Comparison of ENCODE assay signal across 10 cellular contexts in genomic region chr18:75525-76160, GRCh38. TPM values are rescaled to one million over a fixed set of nuclear protein-coding genes. Genes with fewer than 3 reads are reported as not detected.
DNase-seq lines count a peak whose midpoint lies in the region; ATAC-seq, FAIRE-seq and TF ChIP-seq lines count a peak whose summit lies in the region.
"Not testable (repeated sequence)": the region's sequence is repeated elsewhere in the genome, so short reads cannot be mapped to it uniquely, and the experiment has no call there.
"Had no signal": no experiment of that assay in that cellular context is flagged by ENCODE, and none has a peak within 500 bp of the region (broad histone marks: within the 10 kb centered on the region; RNA-seq: fewer than 3 reads in every experiment).

No MANE protein-coding gene starts in this region.

- not testable (repeated sequence) for H3K4me2 ChIP-seq in PC-9; K562 (ENCODE audit: insufficient read depth, low read length)

- H3K9me3 ChIP-seq in BE2C; PC-9 (ENCODE audit: insufficient read depth, low read depth); K562 (replicated peaks; ENCODE audit: control insufficient read depth, insufficient read depth, low read depth, low read length); cardiac muscle cell (ENCODE audit: low read depth); upper lobe of right lung: not testable (repeated sequence)

- H3F3A ChIP-seq in PC-9 (ENCODE audit: insufficient read depth, low read depth), result not testable (repeated sequence)

- H3K9me2 ChIP-seq in PC-9 (ENCODE audit: insufficient read depth), result not testable (repeated sequence)

- H3K4me1 ChIP-seq in BE2C; PC-9 (replicated peaks; ENCODE audit: insufficient read depth); cardiac muscle cell (ENCODE audit: low read depth); upper lobe of right lung: not testable (repeated sequence)
- peaks cover 0 to 19% of the 10 kb centered on the region in 2 experiments; a peak in 2 of 5 replicates for H3K4me1 ChIP-seq in K562 (replicated peaks in 1 of 2; ENCODE audit: control insufficient read depth in 2 of 2, insufficient read depth in 2 of 2, low read length in 2 of 2)

- not testable (repeated sequence) for H2AFZ ChIP-seq in PC-9; K562 (ENCODE audit: low read depth, low read length)

- 26% methylated on average over 30 of the region's 57 CpGs for WGBS in K562 (ENCODE audit: insufficient coverage, low coverage, missing lambda C conversion rate)

- not testable (repeated sequence) for H3K79me2 ChIP-seq in PC-9 (ENCODE audit: low read depth); K562 (ENCODE audit: control insufficient read depth, insufficient read depth, low read length)

- TF ChIP-seq CTCF in 22Rv1 (IDR thresholded peaks at IDR 0.05) (peak; percentile 66), BE2C (IDR thresholded peaks at IDR 0.05; ENCODE audit: low read depth, low read length) (peak; percentile 30), PC-9 (conservative IDR thresholded peaks at IDR 0.05) (peak; percentile 36; the same call in 1 of the 2 replicates), K562 (IDR thresholded peaks at IDR 0.05 in 2 of 3, conservative IDR thresholded peaks at IDR 0.05 in 1 of 3; ENCODE audit: insufficient read depth in 2 of 3, low read depth in 1 of 3, low read length in 3 of 3) (peak in 2 of 3 experiments; percentile 48 to 72; a peak in 5 of 6 replicates), cardiac muscle cell (IDR thresholded peaks at IDR 0.05; ENCODE audit: low read depth, low read length) (peak; percentile 3)
- not testable (repeated sequence) for TF ChIP-seq CTCF in upper lobe of right lung (IDR thresholded peaks at IDR 0.05)

- BruUV-seq in PC-9 (replicated peaks; lab: Mats Ljungman, UMichigan); K562 (replicated peaks; lab: Mats Ljungman, UMichigan): not testable (repeated sequence)

- H3K27me3 ChIP-seq in BE2C; H7 (ENCODE audit: control insufficient read depth, insufficient read depth, low read length); PC-9 (ENCODE audit: insufficient read depth, low read depth); K562 (ENCODE audit: control insufficient read depth in 2 of 2, insufficient read depth in 2 of 2, low read length in 2 of 2); cardiac muscle cell; upper lobe of right lung: not testable (repeated sequence)

- intact Hi-C loops in PC-9 (cut with micrococcal nuclease; ENCODE audit: unreplicated experiment); K562 (cut with micrococcal nuclease); upper lobe of right lung (cut with DNase I): not testable (repeated sequence)

- not testable (repeated sequence) for H3K36me3 ChIP-seq in BE2C; H7 (replicated peaks; ENCODE audit: control insufficient read depth, insufficient read depth, low read length); PC-9 (ENCODE audit: low read depth); K562 (ENCODE audit: control insufficient read depth, insufficient read depth, low read length); cardiac muscle cell; upper lobe of right lung

- not testable (repeated sequence) for H3K27ac ChIP-seq in 22Rv1; PC-9; K562 (ENCODE audit: extremely low read depth, low read depth, low read length); cardiac muscle cell; upper lobe of right lung

- TF ChIP-seq POLR2A in K562 (conservative IDR thresholded peaks at IDR 0.05), result not testable (repeated sequence)

- peak; percentile 42 for DNase-seq in BE2C
- not testable (repeated sequence) for DNase-seq in H7; PC-9; cardiac muscle cell (ENCODE audit: low read depth in 1 of 2, low spot score in 1 of 2); skeletal muscle cell (ENCODE audit: low read depth); upper lobe of right lung
- peak in 1 of 4 experiments; percentile 58 for DNase-seq in K562 (ENCODE audit: extremely low read depth in 1 of 4, low spot score in 3 of 4)

- H4K20me1 ChIP-seq in PC-9 (ENCODE audit: insufficient read depth); K562 (replicated peaks; ENCODE audit: control insufficient read depth, insufficient read depth, low read length): not testable (repeated sequence)

- H3K4me3 ChIP-seq in BE2C (ENCODE audit: low read depth, low read length); PC-9; K562; cardiac muscle cell; upper lobe of right lung: not testable (repeated sequence)
- H3K4me3 ChIP-seq in H7 (ENCODE audit: insufficient read depth, low read depth, low read length) (peak overlapping the region; percentile 24), skeletal muscle cell (ENCODE audit: low read depth, low read length) (peak overlapping the region; percentile 28)

- in situ Hi-C loops in K562 (cut with MboI), result not testable (repeated sequence)

- peak; percentile 24 to 43; a peak in 3 of 4 replicates for TF ChIP-seq RAD21 in K562 (CRISPR knock-in tag; conservative IDR thresholded peaks at IDR 0.05 in 1 of 2, IDR thresholded peaks at IDR 0.05 in 1 of 2)

- H3K9ac ChIP-seq in K562 (ENCODE audit: insufficient read depth in 1 of 2, low read depth in 2 of 2, low read length in 2 of 2), result not testable (repeated sequence)

- CTCF ChIA-PET in PC-9 (lab: Charles Lee), result interaction anchor here (0.6 kb wide), 1 partner anchor 712 kb away, joined by 4 read pairs; no protein-coding TSS in a partner anchor
- CTCF ChIA-PET in K562 (lab: Yijun Ruan, JAX; ENCODE audit: low intra/inter-chr PET ratio), result not testable (repeated sequence)

- not testable (repeated sequence) for H3K9me1 ChIP-seq in K562 (ENCODE audit: control insufficient read depth, insufficient read depth, low read length)

- ATAC-seq in K562 (peak; percentile 73), upper lobe of right lung (peak; percentile 30)

- FAIRE-seq in K562 (lab: Jason Lieb, UNC), result not testable (repeated sequence)

- not testable (repeated sequence) for TF ChIP-seq EP300 in K562 (IDR thresholded peaks at IDR 0.05; ENCODE audit: low read length)

- POLR2A ChIA-PET in PC-9 (lab: Charles Lee; ENCODE audit: unreplicated experiment); K562 (lab: Yijun Ruan, JAX): not testable (repeated sequence)

TF ChIP-seq in K562, 482 proteins besides CTCF, POLR2A, EP300 and RAD21 (continues in another document):
- TF ChIP-seq L3MBTL2 (IDR thresholded peaks at IDR 0.05) (peak; percentile 64), CXXC5 (CRISPR knock-in tag; IDR thresholded peaks at IDR 0.05) (0 out of 2 replicates have a peak, but pooled peaks have one; percentile 18)

RNA-seq across cellular contexts. Expression of gene TUBB8B, which starts 26.2 kb away (rescaled TPM):
- polyA plus RNA-seq in BE2C (2012; ENCODE audit: insufficient read depth, insufficient read length, low read depth), result 1.1 TPM
- total RNA-seq in H7 (2014; rRNA removed; shearing (Covaris generic)), result 0.11 and 0.17 TPM in 2 replicates
- total RNA-seq in PC-9 (2021) (not detected in 2 replicates), K562 (2014; rRNA removed) (not detected in 2 replicates), K562 (2014; rRNA removed; fragmentation: Illumina TruSeq; extraction: Trizol) (not detected in 2 replicates), K562 (2015; rRNA removed; fragmentation: Illumina TruSeq; extraction: Trizol) (not detected in 2 replicates), K562 (2021) (not detected in 2 replicates), cardiac muscle cell (not detected in 2 replicates), upper lobe of right lung (0.38 TPM)
- 0.49 TPM in 1 of 2 replicates, not detected in the other for total RNA-seq in K562 (2011; cell fraction: chromatin; rRNA removed; ENCODE audit: low replicate concordance)
- total RNA-seq in K562 (2011; cell fraction: nucleolus; rRNA removed), result not detected in 2 replicates
- not detected in 2 replicates for total RNA-seq in K562 (2011; cell fraction: nucleoplasm; rRNA removed)
- polyA plus RNA-seq in K562 (2011; rRNA removed) (0.08 TPM in 1 of 2 replicates, not detected in the other), K562 (2014; fragmentation: Illumina TruSeq; extraction: Trizol) (0.11 TPM in 1 of 2 replicates, not detected in the other), K562 (2014; fragmentation: Nextera tagmentation; extraction: Ambion mirVana) (not detected), K562 (2014; rRNA removed) (not detected in 2 replicates), cardiac muscle cell (not detected in 2 replicates)
- 0.09 TPM in 1 of 2 replicates, not detected in the other for polyA plus RNA-seq in K562 (2011; cell fraction: cytosol; rRNA removed)
- 0.17 TPM in 1 of 2 replicates, not detected in the other for polyA plus RNA-seq in K562 (2011; cell fraction: nucleus; rRNA removed)
- not detected in 2 replicates for polyA plus RNA-seq in K562 (2012)
- polyA minus RNA-seq in K562 (2011; rRNA and poly(A)+ RNA removed), result not detected in 2 replicates
- not detected in 2 replicates for polyA minus RNA-seq in K562 (2011; cell fraction: cytosol; rRNA and poly(A)+ RNA removed)
- polyA minus RNA-seq in K562 (2011; cell fraction: nucleus; rRNA and poly(A)+ RNA removed), result not detected in 2 replicates
- total RNA-seq: CD4-positive, CD25-positive, alpha-beta regulatory T cell; GM12878 had no signal
- polyA plus RNA-seq: CD4-positive, CD25-positive, alpha-beta regulatory T cell; GM12878 had no signal
